In genomic region chr14:74936151-74936550, GRCh38 we compare ENCODE assay signal across 32 cellular contexts. TPM values are rescaled to one million over a fixed set of nuclear protein-coding genes. Genes with fewer than 3 reads are reported as not detected.
"Had no signal": no experiment of that assay in that cellular context is flagged by ENCODE, and none has a peak within 500 bp of the region (broad histone marks: within the 10 kb centered on the region; RNA-seq: fewer than 3 reads in every experiment).

No MANE protein-coding gene starts in this region.

- H3K4me3 ChIP-seq: heart left ventricle, hepatocyte, lung, neural progenitor cell, right atrium auricular region, right lobe of liver, smooth muscle cell, stomach, testis, thyroid gland, transverse colon, upper lobe of left lung had no signal

- H2AFZ ChIP-seq: hepatocyte, neural progenitor cell, parathyroid adenoma had no signal

- DNase-seq: heart left ventricle; islet precursor cell; kidney glomerular epithelial cell; left cardiac atrium; mesendoderm; naive B cell; natural killer cell; nephron progenitor cell; occipital lobe; stimulated activated CD4-positive, alpha-beta T cell treated with anti-CD3 and anti-CD28 coated beads, Interleukin-1b, Interleukin-23, amount 100 ng/mL, for 48 hours; stimulated activated CD4-positive, alpha-beta T cell treated with anti-CD3 and anti-CD28 coated beads, Interleukin-2, amount 100 ng/mL, for 48 hours; stimulated activated CD4-positive, alpha-beta T cell treated with anti-CD3 and anti-CD28 coated beads, Interleukin-4, amount 100 ng/mL, for 4 hours; stimulated activated CD8-positive, alpha-beta memory T cell treated with anti-CD3 and anti-CD28 coated beads, Interleukin-4, amount 100 ng/mL, for 48 hours; stimulated activated naive B cell treated with anti-CD40 and anti-IgM and Interleukin-4, amounts not matched to agents 10 μg/mL and 1 μg/mL and 100 μg/mL, for 72 hours; stimulated activated naive CD8-positive, alpha-beta T cell treated with anti-CD3 and anti-CD28 coated beads, Interleukin-15, Interleukin-2, amounts not matched to agents 100 U/mL and 50 U/mL, for 24 hours; stomach; testis; thyroid gland; transverse colon; upper lobe of left lung had no signal

- H3K9me3 Mint-ChIP-seq: mesothelial cell of epicardium; naive B cell; natural killer cell; nephron progenitor cell; neural progenitor cell; stimulated activated naive B cell treated with anti-CD40 and anti-IgM and Interleukin-4, amounts not matched to agents 10 μg/mL and 1 μg/mL and 100 μg/mL, for 72 hours had no signal

- H3K4me3 Mint-ChIP-seq: mesothelial cell of epicardium; natural killer cell; nephron progenitor cell; neural progenitor cell; stimulated activated naive B cell treated with anti-CD40 and anti-IgM and Interleukin-4, amounts not matched to agents 10 μg/mL and 1 μg/mL and 100 μg/mL, for 72 hours had no signal

- H3K4me1 ChIP-seq: neural progenitor cell, parathyroid adenoma had no signal

- H3K27me3 ChIP-seq: heart left ventricle, neural progenitor cell, right atrium auricular region, right lobe of liver, testis, thyroid gland, transverse colon, upper lobe of left lung had no signal

- H3K79me2 ChIP-seq: hepatocyte, parathyroid adenoma had no signal

- H3K36me3 Mint-ChIP-seq: mesothelial cell of epicardium; naive B cell; natural killer cell; neural progenitor cell; stimulated activated naive B cell treated with anti-CD40 and anti-IgM and Interleukin-4, amounts not matched to agents 10 μg/mL and 1 μg/mL and 100 μg/mL, for 72 hours had no signal

- H3K4me1 Mint-ChIP-seq: neural progenitor cell had no signal

- H3K4me2 ChIP-seq: hepatocyte, neural progenitor cell, smooth muscle cell had no signal

- H3K9ac ChIP-seq: neural progenitor cell, parathyroid adenoma had no signal

- H3K36me3 ChIP-seq: heart left ventricle, neural progenitor cell, neutrophil, right atrium auricular region, right lobe of liver, stomach, thyroid gland, transverse colon, upper lobe of left lung had no signal

- H3K27ac Mint-ChIP-seq: mesothelial cell of epicardium; natural killer cell; nephron progenitor cell; neural progenitor cell; progenitor cell of endocrine pancreas; stimulated activated naive B cell treated with anti-CD40 and anti-IgM and Interleukin-4, amounts not matched to agents 10 μg/mL and 1 μg/mL and 100 μg/mL, for 72 hours had no signal

- ATAC-seq: heart left ventricle; left cardiac atrium; left lobe of liver; natural killer cell; right lobe of liver; stimulated activated naive B cell treated with anti-CD40 and anti-IgM and Interleukin-4, amounts not matched to agents 10 μg/mL and 1 μg/mL and 100 μg/mL, for 72 hours; stimulated activated naive CD8-positive, alpha-beta T cell treated with anti-CD3 and anti-CD28 coated beads, Interleukin-15, Interleukin-2, amounts not matched to agents 100 U/mL and 50 U/mL, for 24 hours had no signal

- H3K27ac ChIP-seq: hepatocyte, neural progenitor cell, neutrophil, parathyroid adenoma, right atrium auricular region, right lobe of liver, stomach, testis, thyroid gland, transverse colon had no signal

- H3K9me3 ChIP-seq: heart left ventricle, neutrophil, right atrium auricular region, right lobe of liver, stomach, testis, thyroid gland, transverse colon, upper lobe of left lung had no signal

RNA-seq across cellular contexts. Expression of gene RPS6KL1, which starts 13.1 kb away (rescaled TPM):
- total RNA-seq: smooth muscle cell had no signal

RNA-seq across cellular contexts. Expression of gene PGF, which starts 19.2 kb away (rescaled TPM):
- total RNA-seq: mononuclear cell had no signal
